8 cellular contexts compared by ENCODE assay signal in the genomic region with DNA sequence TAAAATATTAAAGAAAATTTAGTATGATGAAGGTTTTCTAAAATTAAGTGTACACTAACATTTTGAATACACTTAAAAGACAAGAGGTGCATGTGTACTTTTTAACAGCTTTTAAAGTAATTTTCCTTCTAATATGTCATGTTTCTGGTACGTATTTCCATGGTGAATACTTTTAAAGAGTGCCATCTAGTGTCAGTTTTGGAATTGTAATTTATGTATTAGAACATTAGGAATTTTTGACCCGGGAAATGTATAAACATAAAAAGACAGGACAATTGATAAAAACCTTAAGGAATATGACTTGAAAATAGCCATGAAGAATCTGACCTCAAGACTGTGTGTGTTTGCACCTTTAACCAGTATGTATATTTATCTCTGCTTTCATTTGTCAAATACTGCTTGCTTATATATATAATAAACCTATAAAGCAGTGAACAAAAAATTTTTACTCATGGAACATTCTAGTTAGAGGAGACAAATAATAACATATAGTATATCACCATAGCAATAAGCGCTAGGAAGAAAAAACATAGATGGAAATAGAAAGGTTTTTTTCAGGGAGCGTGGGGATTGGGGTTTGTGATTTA. TPM values are rescaled to one million over a fixed set of nuclear protein-coding genes. Genes with fewer than 3 reads are reported as not detected.
DNase-seq lines count a peak whose midpoint lies in the region; ATAC-seq and TF ChIP-seq lines count a peak whose summit lies in the region.

No MANE protein-coding gene starts in this region.

- DNase-seq in NCI-H146 (lab: John Stamatoyannopoulos, UW) (peak; percentile 1), NCI-H146 treated with DMSO at 0.1 percent for 48 hours (lab: John Stamatoyannopoulos, UW; ENCODE audit: unreplicated experiment) (no peak), NCI-H2029 (lab: John Stamatoyannopoulos, UW) (peak; percentile 52), mammary epithelial cell (peak; percentile 22), mesenchymal stem cell (peak; percentile 60)
- DNase-seq in stimulated activated CD4-positive, alpha-beta T cell treated with anti-CD3 and anti-CD28 coated beads, Interleukin-2, amount 100 ng/mL, for 24 hours, result no peak

- no peak overlapping the region for H2AFZ ChIP-seq in mammary epithelial cell (ENCODE audit: low read depth, low read length)
- H2AFZ ChIP-seq in mesenchymal stem cell (ENCODE audit: low read depth, low read length), result no peak overlapping the region

- no peak overlapping the region for H2BK12ac ChIP-seq in mesenchymal stem cell (ENCODE audit: low read length in 2 of 2)

- dilution Hi-C loops in mammary epithelial cell (cut with HindIII; ENCODE audit: low sequenced_read_pairs), result no loop called here

- peak overlapping the region; percentile 12 for H3K27ac ChIP-seq in mammary epithelial cell (ENCODE audit: insufficient read depth, low read depth, low read length)
- no peak overlapping the region for H3K27ac ChIP-seq in mesenchymal stem cell (ENCODE audit: low read length, poor library complexity, severe bottlenecking)

- peaks cover 16% of the 10 kb centered on the region for H3K79me1 ChIP-seq in mesenchymal stem cell (replicated peaks; ENCODE audit: low read length, poor library complexity, severe bottlenecking)

- no peak overlapping the region for H2BK15ac ChIP-seq in mesenchymal stem cell (ENCODE audit: low read depth, poor library complexity, severe bottlenecking)

- no peak overlapping the region for H3K9ac ChIP-seq in mammary epithelial cell (ENCODE audit: insufficient read depth, low read length)
- H3K9ac ChIP-seq in mesenchymal stem cell (ENCODE audit: low read length), result peak overlapping the region; percentile 41

- H3K18ac ChIP-seq in mesenchymal stem cell (ENCODE audit: low read depth in 1 of 2, low read length in 2 of 2), result no peak overlapping the region

- H2BK5ac ChIP-seq in mesenchymal stem cell (ENCODE audit: low read depth, low read length, poor library complexity, severe bottlenecking), result no peak overlapping the region

- H3K14ac ChIP-seq in mesenchymal stem cell (ENCODE audit: low read length in 2 of 2), result no peak overlapping the region

- H4K8ac ChIP-seq in mesenchymal stem cell (ENCODE audit: low read length), result no peak overlapping the region

- ATAC-seq in HG03571 (IDR thresholded peaks at IDR 0.05; ENCODE audit: unreplicated experiment) (no peak), GM19455 (IDR thresholded peaks at IDR 0.05; ENCODE audit: unreplicated experiment) (no peak)

- no peak overlapping the region for H3K4ac ChIP-seq in mesenchymal stem cell (ENCODE audit: low read depth in 1 of 2, low read length in 2 of 2)

- no TSS peak for BruUV-seq in mammary epithelial cell (replicated peaks; lab: Mats Ljungman, UMichigan)

- no peak overlapping the region for H3K23ac ChIP-seq in mesenchymal stem cell (ENCODE audit: low read length in 2 of 2)

- 50% methylated on average over 4 of the region's 4 CpGs for WGBS in mammary epithelial cell (ENCODE audit: low coverage, missing lambda C conversion rate)
- 68% methylated on average over 3 of the region's 4 CpGs for WGBS in mesenchymal stem cell

- peaks cover 41% of the 10 kb centered on the region for H3K79me2 ChIP-seq in mammary epithelial cell (ENCODE audit: insufficient read depth, low read length)

- CTCF ChIA-PET in mammary epithelial cell (lab: Charles Lee; ENCODE audit: low non-redundant PET), result interaction anchor here (1.0 kb wide), 1 partner anchor 195 kb away, joined by 3 read pairs; no protein-coding TSS in a partner anchor

- peak; percentile 44 to 55 for TF ChIP-seq CTCF in mammary epithelial cell (conservative IDR thresholded peaks at IDR 0.05 in 1 of 2, IDR thresholded peaks at IDR 0.05 in 1 of 2; ENCODE audit: extremely low read depth in 1 of 2, insufficient read depth in 1 of 2, low read depth in 1 of 2, low read length in 2 of 2)

- H2BK120ac ChIP-seq in mesenchymal stem cell (ENCODE audit: low read depth, low read length), result no peak overlapping the region

- H4K91ac ChIP-seq in mesenchymal stem cell (ENCODE audit: low read length), result no peak overlapping the region

- no peaks in the 10 kb centered on the region for H3K9me3 ChIP-seq in mammary epithelial cell (replicated peaks; ENCODE audit: insufficient read depth, low read length)
- no peaks in the 10 kb centered on the region for H3K9me3 ChIP-seq in mesenchymal stem cell (ENCODE audit: control insufficient read depth, low read length)

- H3K4me1 ChIP-seq in mammary epithelial cell (ENCODE audit: insufficient read depth, low read length) (peaks cover 9% of the 10 kb centered on the region), mesenchymal stem cell (ENCODE audit: control insufficient read depth, insufficient read depth, low read depth, low read length) (no peaks in the 10 kb centered on the region)

- no peak overlapping the region for H3K4me2 ChIP-seq in mammary epithelial cell (ENCODE audit: insufficient read depth, low read depth, low read length)
- H3K4me2 ChIP-seq in mesenchymal stem cell (ENCODE audit: low read length, poor library complexity, severe bottlenecking), result no peak overlapping the region

- intact Hi-C loops in mammary epithelial cell (cut with micrococcal nuclease), result loop anchor here (2.0 kb wide), 1 partner anchor 195 kb away; no protein-coding TSS in a partner anchor

- no peaks in the 10 kb centered on the region for H4K20me1 ChIP-seq in mammary epithelial cell (ENCODE audit: insufficient read depth, low read length)

- no peaks in the 10 kb centered on the region for H3K27me3 ChIP-seq in mammary epithelial cell (ENCODE audit: insufficient read depth, low read length)
- H3K27me3 ChIP-seq in mesenchymal stem cell (ENCODE audit: control insufficient read depth in 1 of 2, insufficient read depth in 1 of 2, low read length in 2 of 2), result no peaks in the 10 kb centered on the region

- H3K36me3 ChIP-seq in mammary epithelial cell (ENCODE audit: insufficient read depth, low read length) (peaks cover 11% of the 10 kb centered on the region), mesenchymal stem cell (ENCODE audit: control insufficient read depth in 1 of 2, insufficient read depth in 2 of 2, low read depth in 1 of 2, low read length in 2 of 2) (peaks cover 3 to 5% of the 10 kb centered on the region in 2 experiments)

- H2AK5ac ChIP-seq in mesenchymal stem cell (ENCODE audit: low read length, severe bottlenecking), result no peak overlapping the region

- H3K4me3 ChIP-seq in mammary epithelial cell (replicated peaks in 1 of 3; ENCODE audit: insufficient read depth in 1 of 3, low read depth in 2 of 3, low read length in 3 of 3) (no peak overlapping the region), mesenchymal stem cell (ENCODE audit: insufficient read depth in 1 of 2, low read depth in 1 of 2, low read length in 2 of 2) (no peak overlapping the region)

- in situ Hi-C loops in mammary epithelial cell (cut with MboI; ENCODE audit: low sequenced_read_pairs in 2 of 2), result no loop called here

RNA-seq across cellular contexts. Expression of gene GSTCD, which starts 7.2 kb away (rescaled TPM):
- total RNA-seq in mammary epithelial cell, result 10 to 100 TPM; 20.3 to 22.5 TPM
- polyA plus RNA-seq in mammary epithelial cell, result 11.8 TPM
- 8.7 TPM for polyA minus RNA-seq in mammary epithelial cell
- polyA plus RNA-seq in mesenchymal stem cell (2013, experiment 1 of 2), result 3.9 TPM
- polyA plus RNA-seq in mesenchymal stem cell (2013, experiment 2 of 2), result 3.2 TPM

RNA-seq across cellular contexts. Expression of gene INTS12, which starts 7.3 kb away (rescaled TPM):
- 10 to 100 TPM; 22.2 to 29.8 TPM for total RNA-seq in mammary epithelial cell
- 26.1 TPM for polyA plus RNA-seq in mammary epithelial cell
- 53.0 TPM for polyA minus RNA-seq in mammary epithelial cell
- polyA plus RNA-seq in mesenchymal stem cell (2013, experiment 1 of 2), result 23.5 TPM
- polyA plus RNA-seq in mesenchymal stem cell (2013, experiment 2 of 2), result 23.9 TPM

Comparison
In these comparisons a context has a peak if more than half of its experiments do, and no peak if none do; other contexts are left out.
1. DNase-seq: peak in NCI-H146 (single experiment), NCI-H2029 (single experiment), mammary epithelial cell (single experiment) and mesenchymal stem cell (single experiment); none in NCI-H146 treated with DMSO at 0.1 percent for 48 hours (single experiment) and stimulated activated CD4-positive, alpha-beta T cell treated with anti-CD3 and anti-CD28 coated beads, Interleukin-2, amount 100 ng/mL, for 24 hours (0 of 2).